Comparison of ENCODE assay signal across 25 cellular contexts in the genomic region with DNA sequence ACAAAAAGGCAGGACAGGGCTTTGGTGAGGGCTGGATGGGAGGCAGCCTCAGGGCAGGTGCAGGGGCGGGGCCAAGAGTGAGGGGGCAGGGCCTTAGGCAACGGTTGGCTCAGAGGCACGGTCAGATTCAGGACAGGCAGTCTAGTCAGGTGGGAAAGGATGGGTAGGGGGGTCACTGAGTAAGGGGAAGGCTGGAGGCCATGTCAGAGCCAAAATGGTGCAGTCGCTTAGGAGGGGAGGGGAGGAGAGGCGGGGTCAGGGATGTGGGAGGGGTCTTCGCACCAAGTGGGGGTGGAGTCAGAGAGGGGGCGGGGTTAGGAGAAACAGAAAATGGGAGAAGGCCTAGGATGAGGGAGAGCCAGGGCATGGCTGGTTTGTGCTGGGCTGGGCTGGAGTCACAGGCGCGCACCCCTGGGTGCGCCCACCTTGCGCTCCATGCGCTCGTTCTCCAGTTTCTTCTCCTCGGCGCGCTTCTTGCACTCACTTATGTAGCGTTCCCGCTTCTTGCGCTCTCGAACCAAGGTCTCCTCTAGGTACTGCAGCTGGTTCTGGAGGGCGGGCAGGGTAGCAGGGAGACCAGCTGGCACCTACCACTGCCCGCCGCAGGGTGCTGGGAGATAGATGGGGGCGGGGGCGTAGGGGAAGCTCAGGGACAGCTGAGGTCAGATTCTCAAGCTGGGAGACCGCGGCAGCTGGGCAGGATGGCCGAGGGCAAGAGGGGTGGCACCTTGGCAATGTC. TPM values are rescaled to one million over a fixed set of nuclear protein-coding genes. Genes with fewer than 3 reads are reported as not detected.
DNase-seq lines count a peak whose midpoint lies in the region; ATAC-seq and TF ChIP-seq lines count a peak whose summit lies in the region.
"Had no signal": no experiment of that assay in that cellular context is flagged by ENCODE, and none has a peak within 500 bp of the region (broad histone marks: within the 10 kb centered on the region; RNA-seq: fewer than 3 reads in every experiment).

No MANE protein-coding gene starts in this region.

- peak; percentile 41 for DNase-seq in activated CD4-positive, alpha-beta T cell treated with anti-CD3 and anti-CD28 coated beads for 36 hours
- DNase-seq in activated CD4-positive, alpha-beta T cell treated with anti-CD3 and anti-CD28 coated beads, Interleukin-2, amount 10 ng/mL, durations not matched to agents 7 days and 5 days: no peak
- DNase-seq in NAMALWA (ENCODE audit: low spot score) (peak; percentile 37), osteoblast (ENCODE audit: insufficient read length, low spot score, missing footprints) (peak; percentile 31), kidney tubule cell (ENCODE audit: low spot score) (no peak), tibial nerve (ENCODE audit: low spot score in 2 of 2) (no peak)
- DNase-seq: activated CD4-positive, alpha-beta T cell treated with anti-CD3 and anti-CD28 coated beads for 4 hours; activated CD8-positive, alpha-beta memory T cell treated with anti-CD3 and anti-CD28 coated beads, Interleukin-2, amount 50 U/mL, for 48 hours; activated effector memory CD4-positive, alpha-beta T cell treated with Interleukin-2 at 50 U/mL for 16 hours; body of pancreas; C1 segment of cervical spinal cord; effector CD4-positive, alpha-beta T cell; hypothalamus; KBM-7; kidney; mammary epithelial cell; NCI-H1694; NCI-H69; OCI-M1; ovary; stimulated activated CD4-positive, alpha-beta T cell treated with anti-CD3 and anti-CD28 coated beads, Interleukin-15, amount 100 ng/mL, for 24 hours had no signal

- no peak for TF ChIP-seq EP300 in tibial nerve (IDR thresholded peaks at IDR 0.05)

- CTCF ChIA-PET in activated CD4-positive, alpha-beta T cell treated with anti-CD3 and anti-CD28 coated beads for 36 hours (lab: Charles Lee): interaction anchor here (0.7 kb wide), 1 partner anchor 161 kb away, joined by 3 read pairs; no protein-coding TSS in a partner anchor
- CTCF ChIA-PET in activated CD4-positive, alpha-beta T cell treated with anti-CD3 and anti-CD28 coated beads, Interleukin-2, amount 10 ng/mL, durations not matched to agents 7 days and 5 days (lab: Charles Lee): interaction anchor here (1.4 kb wide), 1 partner anchor 9 kb away, joined by 7 read pairs; a partner anchor contains a TSS

- no peak overlapping the region for H3K27ac Mint-ChIP-seq in activated CD4-positive, alpha-beta T cell treated with anti-CD3 and anti-CD28 coated beads for 36 hours
- no peak overlapping the region for H3K27ac Mint-ChIP-seq in activated CD4-positive, alpha-beta T cell treated with anti-CD3 and anti-CD28 coated beads, Interleukin-2, amount 10 ng/mL, durations not matched to agents 7 days and 5 days

- intact Hi-C loops in activated CD4-positive, alpha-beta T cell treated with anti-CD3 and anti-CD28 coated beads for 36 hours (cut with DNase I, micrococcal nuclease): no loop called here

- H3K27ac ChIP-seq in osteoblast (ENCODE audit: low read depth, low read length): no peak overlapping the region
- H3K27ac ChIP-seq in tibial nerve: no peak overlapping the region
- H3K27ac ChIP-seq: body of pancreas, ovary, vagina had no signal

- H3K9me3 ChIP-seq in osteoblast (ENCODE audit: low read depth, low read length) (no peaks in the 10 kb centered on the region), tibial nerve (no peaks in the 10 kb centered on the region)
- H3K9me3 ChIP-seq: body of pancreas, ovary, vagina had no signal

- no peak for TF ChIP-seq POLR2A in tibial nerve (IDR thresholded peaks at IDR 0.05)

- no peak overlapping the region for H3K4me3 Mint-ChIP-seq in activated CD4-positive, alpha-beta T cell treated with anti-CD3 and anti-CD28 coated beads for 36 hours
- no peak overlapping the region for H3K4me3 Mint-ChIP-seq in activated CD4-positive, alpha-beta T cell treated with anti-CD3 and anti-CD28 coated beads, Interleukin-2, amount 10 ng/mL, durations not matched to agents 7 days and 5 days

- no peaks in the 10 kb centered on the region for H3K79me2 ChIP-seq in osteoblast (ENCODE audit: insufficient read depth, low read length)

- no peaks in the 10 kb centered on the region for H4K20me1 ChIP-seq in osteoblast (ENCODE audit: insufficient read depth, low read length)

- no peaks in the 10 kb centered on the region for H3K4me1 ChIP-seq in osteoblast (ENCODE audit: insufficient read depth, low read length)
- H3K4me1 ChIP-seq in tibial nerve: peaks cover 0 to 24% (median 17%) of the 10 kb centered on the region in 4 donors

- no peak for ATAC-seq in activated CD4-positive, alpha-beta T cell treated with anti-CD3 and anti-CD28 coated beads for 36 hours
- ATAC-seq: body of pancreas, esophagus mucosa, Right ventricle myocardium inferior, sciatic nerve had no signal

- POLR2A ChIA-PET in activated CD4-positive, alpha-beta T cell treated with anti-CD3 and anti-CD28 coated beads for 36 hours (lab: Charles Lee): no interaction called here
- POLR2A ChIA-PET in activated CD4-positive, alpha-beta T cell treated with anti-CD3 and anti-CD28 coated beads, Interleukin-2, amount 10 ng/mL, durations not matched to agents 7 days and 5 days (lab: Charles Lee): no interaction called here

- H3K27me3 ChIP-seq in osteoblast (ENCODE audit: insufficient read depth, low read length) (peaks cover 14% of the 10 kb centered on the region), tibial nerve (peaks cover 0 to 35% of the 10 kb centered on the region in 2 donors)
- H3K27me3 ChIP-seq: body of pancreas, vagina had no signal

- H3K36me3 ChIP-seq in osteoblast (ENCODE audit: insufficient read depth, low read length) (no peaks in the 10 kb centered on the region), tibial nerve (no peaks in the 10 kb centered on the region)
- H3K36me3 ChIP-seq: ovary, vagina had no signal

- TF ChIP-seq CTCF in osteoblast (IDR thresholded peaks at IDR 0.05; ENCODE audit: extremely low read depth, low read depth, low read length) (no peak), tibial nerve (IDR thresholded peaks at IDR 0.05) (no peak)

- WGBS in tibial nerve, 2 donors: 88% methylated on average over 28 of the region's 28 CpGs

- no peak overlapping the region for H3K4me2 ChIP-seq in osteoblast (ENCODE audit: insufficient read depth, low read length)

- no peaks in the 10 kb centered on the region for H3K36me3 Mint-ChIP-seq in activated CD4-positive, alpha-beta T cell treated with anti-CD3 and anti-CD28 coated beads for 36 hours (ENCODE audit: low read depth)
- H3K36me3 Mint-ChIP-seq in activated CD4-positive, alpha-beta T cell treated with anti-CD3 and anti-CD28 coated beads, Interleukin-2, amount 10 ng/mL, durations not matched to agents 7 days and 5 days (ENCODE audit: low read depth): no peaks in the 10 kb centered on the region

- no peak overlapping the region for H2AFZ ChIP-seq in osteoblast (ENCODE audit: low read length)

- H3K9me3 Mint-ChIP-seq in activated CD4-positive, alpha-beta T cell treated with anti-CD3 and anti-CD28 coated beads for 36 hours (ENCODE audit: low read depth): no peaks in the 10 kb centered on the region
- H3K9me3 Mint-ChIP-seq in activated CD4-positive, alpha-beta T cell treated with anti-CD3 and anti-CD28 coated beads, Interleukin-2, amount 10 ng/mL, durations not matched to agents 7 days and 5 days: peaks cover 2% of the 10 kb centered on the region

- H3K4me1 Mint-ChIP-seq in activated CD4-positive, alpha-beta T cell treated with anti-CD3 and anti-CD28 coated beads for 36 hours: peaks cover 26% of the 10 kb centered on the region
- H3K4me1 Mint-ChIP-seq in activated CD4-positive, alpha-beta T cell treated with anti-CD3 and anti-CD28 coated beads, Interleukin-2, amount 10 ng/mL, durations not matched to agents 7 days and 5 days: peaks cover 26% of the 10 kb centered on the region

- H3K4me3 ChIP-seq in osteoblast (ENCODE audit: insufficient read depth, low read length): no peak overlapping the region
- H3K4me3 ChIP-seq in tibial nerve: no peak overlapping the region
- H3K4me3 ChIP-seq: body of pancreas, ovary, vagina had no signal

- peaks cover 30% of the 10 kb centered on the region for H3K27me3 Mint-ChIP-seq in activated CD4-positive, alpha-beta T cell treated with anti-CD3 and anti-CD28 coated beads for 36 hours
- peaks cover 32% of the 10 kb centered on the region for H3K27me3 Mint-ChIP-seq in activated CD4-positive, alpha-beta T cell treated with anti-CD3 and anti-CD28 coated beads, Interleukin-2, amount 10 ng/mL, durations not matched to agents 7 days and 5 days

RNA-seq across cellular contexts. Expression of a gene that starts 6.8 kb away (rescaled TPM):
- total RNA-seq in activated CD4-positive, alpha-beta T cell treated with anti-CD3 and anti-CD28 coated beads for 36 hours: not detected
- total RNA-seq in activated CD4-positive, alpha-beta T cell treated with anti-CD3 and anti-CD28 coated beads, Interleukin-2, amount 10 ng/mL, durations not matched to agents 7 days and 5 days: not detected
- 0.29 and 0.36 TPM in 2 replicates for total RNA-seq in osteoblast
- total RNA-seq in tibial nerve: 10 to 100 TPM in 2 of 4 donors, 1 to 10 TPM in 2; 5.7 to 17.9 (median 11.0) TPM

RNA-seq across cellular contexts. Expression of a gene that starts 9.0 kb away (rescaled TPM):
- under 1 TPM; 0.16 to 0.25 TPM for total RNA-seq in activated CD4-positive, alpha-beta T cell treated with anti-CD3 and anti-CD28 coated beads for 36 hours
- total RNA-seq in activated CD4-positive, alpha-beta T cell treated with anti-CD3 and anti-CD28 coated beads, Interleukin-2, amount 10 ng/mL, durations not matched to agents 7 days and 5 days: not detected
- total RNA-seq in osteoblast (under 0.01 TPM in 2 replicates), tibial nerve (1 to 10 TPM in 1 of 4 donors, under 1 TPM in 1, not detected in 2; 0.42 to 1.3 TPM)
- total RNA-seq: esophagus mucosa, vagina had no signal

RNA-seq across cellular contexts. Expression of a gene that starts 9.5 kb away (rescaled TPM):
- 100 to 1,000 TPM; 225 to 269 TPM for total RNA-seq in activated CD4-positive, alpha-beta T cell treated with anti-CD3 and anti-CD28 coated beads for 36 hours
- 100 to 1,000 TPM; 321 to 338 TPM for total RNA-seq in activated CD4-positive, alpha-beta T cell treated with anti-CD3 and anti-CD28 coated beads, Interleukin-2, amount 10 ng/mL, durations not matched to agents 7 days and 5 days
- total RNA-seq in osteoblast: 117 and 119 TPM in 2 replicates
- total RNA-seq in tibial nerve: 100 to 1,000 TPM in 1 of 4 donors, 10 to 100 TPM in 3; 94.0 to 101 (median 97.4) TPM

RNA-seq across cellular contexts. Expression of a gene that starts 41.8 kb away (rescaled TPM):
- total RNA-seq in activated CD4-positive, alpha-beta T cell treated with anti-CD3 and anti-CD28 coated beads for 36 hours: 1 to 10 TPM; 8.0 to 8.4 TPM
- 1 to 10 TPM; 5.4 to 5.8 TPM for total RNA-seq in activated CD4-positive, alpha-beta T cell treated with anti-CD3 and anti-CD28 coated beads, Interleukin-2, amount 10 ng/mL, durations not matched to agents 7 days and 5 days
- total RNA-seq in osteoblast (1.8 and 2.5 TPM in 2 replicates), tibial nerve (10 to 100 TPM in 1 of 4 donors, 1 to 10 TPM in 3; 3.5 to 10.0 (median 7.5) TPM)

RNA-seq across cellular contexts. Expression of a gene that starts 51.4 kb away (rescaled TPM):
- total RNA-seq in activated CD4-positive, alpha-beta T cell treated with anti-CD3 and anti-CD28 coated beads for 36 hours: 1 to 10 TPM; 1.5 to 1.7 TPM
- 1 to 10 TPM; 2.9 to 3.5 TPM for total RNA-seq in activated CD4-positive, alpha-beta T cell treated with anti-CD3 and anti-CD28 coated beads, Interleukin-2, amount 10 ng/mL, durations not matched to agents 7 days and 5 days
- total RNA-seq in osteoblast: 0.72 and 0.88 TPM in 2 replicates
- total RNA-seq in tibial nerve: 1 to 10 TPM; 2.3 to 5.7 (median 2.8) TPM

Comparison
In these comparisons a context has a peak if more than half of its experiments do, and no peak if none do; other contexts are left out.
1. DNase-seq: peak in activated CD4-positive, alpha-beta T cell treated with anti-CD3 and anti-CD28 coated beads for 36 hours (single experiment), NAMALWA (single experiment) and osteoblast (single experiment); none in activated CD4-positive, alpha-beta T cell treated with anti-CD3 and anti-CD28 coated beads, Interleukin-2, amount 10 ng/mL, durations not matched to agents 7 days and 5 days (single experiment), kidney tubule cell (single experiment) and tibial nerve (0 of 2).